Comparison of ENCODE assay signal across 23 cellular contexts in genomic region chr10:61471491-61471890, GRCh38. TPM values are rescaled to one million over a fixed set of nuclear protein-coding genes. Genes with fewer than 3 reads are reported as not detected.
"Had no signal": no experiment of that assay in that cellular context is flagged by ENCODE, and none has a peak within 500 bp of the region (broad histone marks: within the 10 kb centered on the region; RNA-seq: fewer than 3 reads in every experiment).

No MANE protein-coding gene starts in this region.

- H3K4me3 ChIP-seq: SJCRH30 had no signal

- H3K36me3 ChIP-seq: SJCRH30 had no signal

- ATAC-seq: Panc1, Right ventricle myocardium inferior, SK-N-SH treated with all-trans-retinoic acid at 6 μM for 48 hours had no signal

- H3K27me3 ChIP-seq: SJCRH30 had no signal

- H3K27ac ChIP-seq: SJCRH30 had no signal

- H3K9me3 ChIP-seq: SJCRH30 had no signal

- DNase-seq: Karpas-422, KG1, MM.1S, NCI-H1092, NCI-H1105 treated with DMSO at 0.1 percent for 48 hours, NCI-H1417 treated with DMSO at 0.1 percent for 48 hours, NCI-H146, NCI-H1694 treated with DMSO at 0.1 percent for 48 hours, NCI-H1930, NCI-H2081, NCI-H2107, NCI-H2227 treated with DMSO at 0.1 percent for 48 hours, NCI-H524, NCI-H526 treated with DMSO at 0.1 percent for 48 hours, NCI-H748 treated with DMSO at 0.1 percent for 48 hours, SHP77 treated with DMSO at 0.1 percent for 48 hours, SJCRH30 had no signal

- H3K4me1 ChIP-seq: SJCRH30 had no signal

RNA-seq across cellular contexts. Expression of gene TMEM26, which starts 18.3 kb away (rescaled TPM):
- total RNA-seq: HT-29, NCI-H460, PC-3, SJCRH30 had no signal
